In genomic region chrX:39174761-39175417, GRCh38 we compare ENCODE assay signal across 10 cellular contexts.
A peak's percentile ranks its signal among the peaks of the same experiment; 100 is the strongest.
DNase-seq lines count a peak whose midpoint lies in the region; ATAC-seq, FAIRE-seq and TF ChIP-seq lines count a peak whose summit lies in the region.
"Had no signal": no experiment of that assay in that cellular context is flagged by ENCODE, and none has a peak within 500 bp of the region (broad histone marks: within the 10 kb centered on the region; RNA-seq: fewer than 3 reads in every experiment).

No MANE protein-coding gene starts in this region.

- CTCF ChIA-PET in A549 (lab: Yijun Ruan, JAX), result no interaction called here

- H3K4me3 ChIP-seq in A549, result no peak overlapping the region
- peak overlapping the region; percentile 17 for H3K4me3 ChIP-seq in MM.1S (ENCODE audit: low read length)
- H3K4me3 ChIP-seq in right lobe of liver, result no peak overlapping the region

- 24% methylated on average over 9 of the region's 14 CpGs for WGBS in A549 (ENCODE audit: missing lambda C conversion rate)
- WGBS in right lobe of liver (ENCODE audit: insufficient coverage, low coverage, low lambda C conversion rate, missing lambda C conversion rate), result 18% methylated on average over 9 of the region's 14 CpGs

- TF ChIP-seq RAD21 in A549 (conservative IDR thresholded peaks at IDR 0.05 in 1 of 2, IDR thresholded peaks at IDR 0.05 in 1 of 2), result no peak

- H3K9me3 ChIP-seq in A549 (no peaks in the 10 kb centered on the region), MM.1S (replicated peaks; ENCODE audit: insufficient read depth, low read length) (no peaks in the 10 kb centered on the region), right lobe of liver (no peaks in the 10 kb centered on the region)

- FAIRE-seq in A549 (lab: Jason Lieb, UNC), result no peak
- FAIRE-seq: H54 had no signal

- DNase-seq in A549 (ENCODE audit: low read depth in 1 of 2, low spot score in 1 of 2) (no peak), MM.1S (peak; percentile 41), right lobe of liver (peak in 1 of 3 donors; percentile 45), COLO668 (lab: John Stamatoyannopoulos, UW; ENCODE audit: unreplicated experiment) (no peak)
- peak; percentile 36 for DNase-seq in activated CD8-positive, alpha-beta memory T cell treated with anti-CD3 and anti-CD28 coated beads, Interleukin-2, amount 50 U/mL, for 4 hours
- DNase-seq: NCI-H510A had no signal

- H3K9me2 ChIP-seq in MM.1S (replicated peaks; ENCODE audit: insufficient read depth, low read length), result no peaks in the 10 kb centered on the region

- H3K36me3 ChIP-seq in MM.1S (replicated peaks; ENCODE audit: insufficient read depth, low read length), result no peaks in the 10 kb centered on the region
- no peaks in the 10 kb centered on the region for H3K36me3 ChIP-seq in right lobe of liver

- no peak for TF ChIP-seq EP300 in A549 (IDR thresholded peaks at IDR 0.05)

- no peak overlapping the region for H3K27ac ChIP-seq in A549
- H3K27ac ChIP-seq in MM.1S (ENCODE audit: low read length), result peak overlapping the region; percentile 79
- H3K27ac ChIP-seq in right lobe of liver, result no peak overlapping the region

- POLR2A ChIA-PET in A549 (lab: Yijun Ruan, JAX), result interaction anchor here (0.5 kb wide), 1 partner anchor 1002 kb away, joined by 4 read pairs; no protein-coding TSS in a partner anchor

- H3K4me1 ChIP-seq in A549, result no peaks in the 10 kb centered on the region
- H3K4me1 ChIP-seq in MM.1S (ENCODE audit: low read length), result peaks cover 17% of the 10 kb centered on the region
- H3K4me1 ChIP-seq in right lobe of liver, result no peaks in the 10 kb centered on the region

- TF ChIP-seq CTCF in A549 (IDR thresholded peaks at IDR 0.05) (no peak), MM.1S (IDR thresholded peaks at IDR 0.05; ENCODE audit: low read length) (no peak), right lobe of liver (IDR thresholded peaks at IDR 0.05) (no peak)

- H3K27me3 ChIP-seq in MM.1S (replicated peaks; ENCODE audit: insufficient read depth, low read length) (no peaks in the 10 kb centered on the region), right lobe of liver (no peaks in the 10 kb centered on the region)

- peaks cover 9% of the 10 kb centered on the region; the same call in 1 of the 2 replicates for H3F3A ChIP-seq in MM.1S (ENCODE audit: insufficient read depth, low read length)

- no peak for ATAC-seq in A549
- peak; percentile 60 to 85 (median 76) for ATAC-seq in right lobe of liver
- no peak for ATAC-seq in HG03039 (IDR thresholded peaks at IDR 0.05; ENCODE audit: unreplicated experiment)
- no peak for ATAC-seq in HG03571 (IDR thresholded peaks at IDR 0.05; ENCODE audit: unreplicated experiment)
- ATAC-seq in GM18511 (IDR thresholded peaks at IDR 0.05; ENCODE audit: unreplicated experiment), result no peak

- no peaks in the 10 kb centered on the region for H4K20me1 ChIP-seq in MM.1S (ENCODE audit: insufficient read depth, low read length)

- H2AFZ ChIP-seq in MM.1S (ENCODE audit: low read length), result peak overlapping the region; percentile 67

- H3K79me2 ChIP-seq in MM.1S (ENCODE audit: low read length), result no peaks in the 10 kb centered on the region

- H3K4me2 ChIP-seq in A549 (0 out of 3 replicates have a peak overlapping the region, but pooled peaks have one; percentile 10), MM.1S (ENCODE audit: low read depth, low read length) (peak overlapping the region; percentile 52)

- intact Hi-C loops in right lobe of liver (cut with DNase I), result no loop called here

- H3K9ac ChIP-seq in MM.1S (ENCODE audit: low read length), result peak overlapping the region; percentile 56

- no peak for TF ChIP-seq POLR2A in A549 (IDR thresholded peaks at IDR 0.05; ENCODE audit: low read length)
- no peak for TF ChIP-seq POLR2A in right lobe of liver (IDR thresholded peaks at IDR 0.05)

TF ChIP-seq in A549, 52 proteins besides CTCF, POLR2A, EP300 and RAD21:
- TF ChIP-seq CHD2 (IDR thresholded peaks at IDR 0.05; ENCODE audit: low read length, partially characterized antibody) (no peak), SREBF2 (IDR thresholded peaks at IDR 0.05) (no peak), ZC3H11A (IDR thresholded peaks at IDR 0.05) (no peak), TFCP2L1 (CRISPR knock-in tag; IDR thresholded peaks at IDR 0.05) (no peak), KDM1A (IDR thresholded peaks at IDR 0.05; ENCODE audit: low read depth) (no peak), MAFK (IDR thresholded peaks at IDR 0.05; ENCODE audit: partially characterized antibody) (no peak), ATOH8 (CRISPR knock-in tag; IDR thresholded peaks at IDR 0.05; ENCODE audit: low read depth) (no peak), JUN (IDR thresholded peaks at IDR 0.05) (no peak), HOXA7 (CRISPR knock-in tag; IDR thresholded peaks at IDR 0.05) (no peak), ZFP36 (IDR thresholded peaks at IDR 0.05; ENCODE audit: borderline replicate concordance, partially characterized antibody) (no peak), NFE2L2 (conservative IDR thresholded peaks at IDR 0.05; ENCODE audit: low read length) (no peak), MAX (IDR thresholded peaks at IDR 0.05) (no peak), REST (IDR thresholded peaks at IDR 0.05) (no peak), CHD4 (IDR thresholded peaks at IDR 0.05; ENCODE audit: borderline replicate concordance) (no peak), TP53 (CRISPR knock-in tag; IDR thresholded peaks at IDR 0.05) (no peak), ESRRA (IDR thresholded peaks at IDR 0.05; ENCODE audit: borderline replicate concordance, low read length) (no peak), HOXB13 (CRISPR knock-in tag; IDR thresholded peaks at IDR 0.05; ENCODE audit: low read depth) (no peak), HOXB5 (CRISPR knock-in tag; IDR thresholded peaks at IDR 0.05) (no peak)

Comparison
In these comparisons a context has a peak if more than half of its experiments do, and no peak if none do; other contexts are left out.
1. ATAC-seq: peak in right lobe of liver (4 of 4); none in A549 (0 of 2), HG03039 (single experiment), HG03571 (single experiment) and GM18511 (single experiment).
2. DNase-seq: peak in MM.1S (single experiment) and activated CD8-positive, alpha-beta memory T cell treated with anti-CD3 and anti-CD28 coated beads, Interleukin-2, amount 50 U/mL, for 4 hours (single experiment); none in A549 (0 of 2) and COLO668 (single experiment).